In the genomic region with DNA sequence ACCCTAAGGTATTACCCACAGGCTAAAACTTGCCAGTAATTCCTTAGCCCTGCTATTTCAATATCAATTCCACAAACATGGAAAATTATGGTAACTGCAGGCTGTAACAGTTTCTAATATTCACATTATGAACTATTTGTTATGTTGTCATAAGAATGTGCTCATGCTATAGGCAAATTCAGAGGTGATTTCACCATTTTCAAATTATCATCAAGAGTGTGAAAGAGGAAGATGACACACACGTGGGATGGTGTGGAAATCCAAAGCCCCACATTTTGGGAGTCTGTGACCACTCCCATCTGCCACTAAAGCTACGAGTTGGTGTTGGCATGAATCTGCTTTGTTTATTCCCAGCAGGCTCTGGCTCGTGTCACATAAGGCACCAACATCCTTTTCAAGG, we compare ENCODE assay signal across 1 cellular context.
TF ChIP-seq lines count a peak whose summit lies in the region.

No MANE protein-coding gene starts in this region.

TF ChIP-seq in K562, 482 proteins besides CTCF, POLR2A, EP300 and RAD21:
- no peak for TF ChIP-seq FOXA3 (CRISPR knock-in tag; conservative IDR thresholded peaks at IDR 0.05 in 1 of 2, IDR thresholded peaks at IDR 0.05 in 1 of 2)
- TF ChIP-seq, protein P1, sequence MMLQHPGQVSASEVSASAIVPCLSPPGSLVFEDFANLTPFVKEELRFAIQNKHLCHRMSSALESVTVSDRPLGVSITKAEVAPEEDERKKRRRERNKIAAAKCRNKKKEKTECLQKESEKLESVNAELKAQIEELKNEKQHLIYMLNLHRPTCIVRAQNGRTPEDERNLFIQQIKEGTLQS (IDR thresholded peaks at IDR 0.05), result peak; percentile 42
- TF ChIP-seq, protein P1 (CRISPR knock-in tag; conservative IDR thresholded peaks at IDR 0.05), result no peak
- TF ChIP-seq CEBPG (CRISPR knock-in tag; IDR thresholded peaks at IDR 0.05), result no peak
- peak in 1 of 2 experiments; percentile 69; a peak in 2 of 4 replicates for TF ChIP-seq CEBPG (tag; conservative IDR thresholded peaks at IDR 0.05 in 1 of 2, IDR thresholded peaks at IDR 0.05 in 1 of 2)
